In the genomic region with DNA sequence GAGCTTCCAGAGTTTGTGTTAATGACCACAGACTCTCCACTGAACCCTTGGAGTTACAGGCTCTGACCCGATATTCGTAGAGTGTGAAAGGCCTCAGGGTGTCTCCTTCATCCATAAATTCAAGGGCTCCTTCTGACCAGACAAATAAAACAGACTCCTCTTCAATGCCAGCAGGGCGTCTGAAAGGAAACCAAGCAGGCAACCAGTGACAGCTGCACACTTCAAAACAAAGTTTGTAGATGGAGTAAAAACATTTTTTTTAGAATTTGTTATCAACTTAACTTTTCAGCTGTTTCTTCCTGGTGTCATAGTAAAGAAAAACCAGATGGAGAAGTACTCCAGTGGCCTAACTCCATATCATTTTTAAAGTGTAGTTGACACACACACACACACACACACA, we compare ENCODE assay signal across 21 cellular contexts.
"Had no signal": no experiment of that assay in that cellular context is flagged by ENCODE, and none has a peak within 500 bp of the region (broad histone marks: within the 10 kb centered on the region; RNA-seq: fewer than 3 reads in every experiment).

No MANE protein-coding gene starts in this region.

- H3K27me3 Mint-ChIP-seq: activated CD4-positive, alpha-beta memory T cell treated with anti-CD3 and anti-CD28 coated beads for 36 hours; activated naive CD8-positive, alpha-beta T cell; activated T-helper 17 cell treated with anti-CD3 and anti-CD28 coated beads, Interleukin-2, amount 50 U/mL, for 72 hours had no signal

- H3K9me3 Mint-ChIP-seq: activated CD4-positive, alpha-beta memory T cell treated with anti-CD3 and anti-CD28 coated beads for 36 hours; activated naive CD4-positive, alpha-beta T cell treated with anti-CD3 and anti-CD28 coated beads for 36 hours; activated T-helper 17 cell treated with anti-CD3 and anti-CD28 coated beads, Interleukin-2, amount 50 U/mL, for 72 hours; T-helper 1 cell treated with Interleukin-12 subunit alpha and Interleukin-12 subunit beta and Interleukin-4 antibody, amounts not matched to agents 30 μg/mL and 1 μg/mL, for 36 hours had no signal

- H3K36me3 Mint-ChIP-seq: activated CD4-positive, alpha-beta memory T cell treated with anti-CD3 and anti-CD28 coated beads for 36 hours; activated naive CD8-positive, alpha-beta T cell had no signal

- ATAC-seq: activated T-helper 17 cell treated with anti-CD3 and anti-CD28 coated beads, Interleukin-2, amount 50 U/mL, for 72 hours; K562 had no signal

- H3K4me1 Mint-ChIP-seq: activated T-helper 17 cell treated with anti-CD3 and anti-CD28 coated beads, Interleukin-2, amount 50 U/mL, for 72 hours had no signal

- H3K4me3 ChIP-seq: K562 had no signal

- DNase-seq: activated CD4-positive, alpha-beta memory T cell treated with anti-CD3 and anti-CD28 coated beads for 36 hours; activated CD4-positive, alpha-beta T cell treated with anti-CD3 and anti-CD28 coated beads for 48 hours; activated CD4-positive, CD25-positive, alpha-beta regulatory T cell treated with anti-CD3 and anti-CD28 coated beads, Interleukin-2, amount 50 U/mL, for 72 hours; activated CD8-positive, alpha-beta memory T cell treated with anti-CD3 and anti-CD28 coated beads for 24 hours; activated gamma-delta T cell; activated naive CD4-positive, alpha-beta T cell treated with anti-CD3 and anti-CD28 coated beads for 36 hours; activated T-cell treated with anti-CD3 and anti-CD28 coated beads, Interleukin-2, amount 50 U/mL, for 48 hours; anterior cingulate cortex; cerebellar nuclear complex; Karpas-422; NCI-H1048; NCI-H1417; NCI-H1930; NCI-H510A treated with DMSO at 0.1 percent for 48 hours; NCI-H69; PC-3; SHP77 treated with DMSO at 0.1 percent for 48 hours had no signal

- H3K4me3 Mint-ChIP-seq: activated CD4-positive, alpha-beta memory T cell treated with anti-CD3 and anti-CD28 coated beads for 36 hours; activated naive CD4-positive, alpha-beta T cell treated with anti-CD3 and anti-CD28 coated beads for 36 hours; activated naive CD8-positive, alpha-beta T cell; activated T-helper 17 cell treated with anti-CD3 and anti-CD28 coated beads, Interleukin-2, amount 50 U/mL, for 72 hours; T-helper 1 cell treated with Interleukin-12 subunit alpha and Interleukin-12 subunit beta and Interleukin-4 antibody, amounts not matched to agents 30 μg/mL and 1 μg/mL, for 36 hours had no signal

- H3K27ac Mint-ChIP-seq: activated CD4-positive, alpha-beta memory T cell treated with anti-CD3 and anti-CD28 coated beads for 36 hours; activated naive CD4-positive, alpha-beta T cell treated with anti-CD3 and anti-CD28 coated beads for 36 hours; activated naive CD8-positive, alpha-beta T cell; activated T-helper 17 cell treated with anti-CD3 and anti-CD28 coated beads, Interleukin-2, amount 50 U/mL, for 72 hours; T-helper 1 cell treated with Interleukin-12 subunit alpha and Interleukin-12 subunit beta and Interleukin-4 antibody, amounts not matched to agents 30 μg/mL and 1 μg/mL, for 36 hours had no signal
